Comparison of ENCODE assay signal across 1 cellular context in the genomic region with DNA sequence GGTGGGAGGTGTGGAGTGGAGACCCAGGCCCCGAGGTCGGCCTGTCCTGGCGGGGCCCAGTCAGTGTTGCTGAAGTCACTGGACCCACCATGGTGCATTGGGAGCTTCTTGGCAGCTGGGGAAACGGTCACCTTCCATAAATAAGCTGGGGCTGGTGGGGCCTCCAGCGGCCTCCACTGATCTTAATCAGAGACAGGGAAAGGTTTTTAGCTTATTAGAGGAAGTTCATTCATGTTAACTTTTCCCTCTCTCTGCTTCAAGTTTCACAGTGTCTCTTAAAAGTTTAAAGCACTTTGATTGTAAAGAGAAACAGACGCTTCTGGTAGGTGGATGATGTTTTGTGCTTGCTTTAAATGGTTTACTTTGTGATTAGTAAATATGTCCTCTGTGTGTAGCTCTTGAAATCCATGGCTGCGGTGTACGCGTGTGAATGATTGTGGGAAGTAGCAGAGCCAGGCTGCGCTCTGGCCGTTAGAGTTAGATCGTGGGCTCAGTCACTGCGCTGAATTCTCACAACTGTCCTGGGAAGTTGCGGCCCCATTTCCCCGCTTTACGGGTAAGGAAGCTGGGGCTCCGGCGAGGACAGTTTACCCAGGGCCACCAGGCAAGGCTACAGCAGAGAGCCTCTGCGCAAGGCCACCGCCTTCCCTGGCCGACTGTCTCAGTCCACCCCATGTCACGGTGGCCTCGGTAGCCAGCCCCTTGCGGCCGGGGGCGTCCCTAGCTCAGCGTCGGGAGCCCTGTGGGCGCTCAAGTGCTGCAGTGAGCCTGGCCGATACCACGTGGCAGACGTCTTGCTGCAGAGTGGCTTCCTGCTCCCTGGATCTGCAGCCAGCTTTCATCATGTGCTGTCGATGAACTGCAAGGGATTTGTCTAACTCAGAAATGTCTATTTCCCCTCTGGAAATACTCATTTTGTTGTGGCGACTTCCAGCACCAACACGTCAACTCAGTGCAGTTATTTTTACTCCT.
TF ChIP-seq lines count a peak whose summit lies in the region.

No MANE protein-coding gene starts in this region.

TF ChIP-seq in WTC11, 78 proteins besides CTCF, POLR2A, EP300 and RAD21 (continued from another document):
- TF ChIP-seq, protein P1, sequence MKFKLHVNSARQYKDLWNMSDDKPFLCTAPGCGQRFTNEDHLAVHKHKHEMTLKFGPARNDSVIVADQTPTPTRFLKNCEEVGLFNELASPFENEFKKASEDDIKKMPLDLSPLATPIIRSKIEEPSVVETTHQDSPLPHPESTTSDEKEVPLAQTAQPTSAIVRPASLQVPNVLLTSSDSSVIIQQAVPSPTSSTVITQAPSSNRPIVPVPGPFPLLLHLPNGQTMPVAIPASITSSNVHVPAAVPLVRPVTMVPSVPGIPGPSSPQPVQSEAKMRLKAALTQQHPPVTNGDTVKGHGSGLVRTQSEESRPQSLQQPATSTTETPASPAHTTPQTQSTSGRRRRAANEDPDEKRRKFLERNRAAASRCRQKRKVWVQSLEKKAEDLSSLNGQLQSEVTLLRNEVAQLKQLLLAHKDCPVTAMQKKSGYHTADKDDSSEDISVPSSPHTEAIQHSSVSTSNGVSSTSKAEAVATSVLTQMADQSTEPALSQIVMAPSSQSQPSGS (CRISPR knock-in tag; IDR thresholded peaks at IDR 0.05; ENCODE audit: borderline replicate concordance, low read depth): no peak
- no peak for TF ChIP-seq CREM (CRISPR knock-in tag; IDR thresholded peaks at IDR 0.05)
- no peak for TF ChIP-seq FOXK1 (CRISPR knock-in tag; IDR thresholded peaks at IDR 0.05)
- TF ChIP-seq, protein P2, sequence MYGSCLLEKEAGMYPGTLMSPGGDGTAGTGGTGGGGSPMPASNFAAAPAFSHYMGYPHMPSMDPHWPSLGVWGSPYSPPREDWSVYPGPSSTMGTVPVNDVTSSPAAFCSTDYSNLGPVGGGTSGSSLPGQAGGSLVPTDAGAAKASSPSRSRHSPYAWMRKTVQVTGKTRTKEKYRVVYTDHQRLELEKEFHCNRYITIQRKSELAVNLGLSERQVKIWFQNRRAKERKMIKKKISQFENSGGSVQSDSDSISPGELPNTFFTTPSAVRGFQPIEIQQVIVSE (CRISPR knock-in tag; IDR thresholded peaks at IDR 0.05; ENCODE audit: borderline replicate concordance): no peak
- no peak for TF ChIP-seq IRF2 (CRISPR knock-in tag; IDR thresholded peaks at IDR 0.05; ENCODE audit: borderline replicate concordance, low read depth)
- no peak for TF ChIP-seq ZNF416 (CRISPR knock-in tag; IDR thresholded peaks at IDR 0.05)
TF ChIP-seq in WTC11: peak in this region for 0.
